In genomic region chr4:10104991-10105276, GRCh38 we compare ENCODE assay signal across 1 cellular context.
TF ChIP-seq lines count a peak whose summit lies in the region.

No MANE protein-coding gene starts in this region.

TF ChIP-seq in H1, 55 proteins besides CTCF, POLR2A, EP300 and RAD21 (continued from another document):
- TF ChIP-seq, protein P1, sequence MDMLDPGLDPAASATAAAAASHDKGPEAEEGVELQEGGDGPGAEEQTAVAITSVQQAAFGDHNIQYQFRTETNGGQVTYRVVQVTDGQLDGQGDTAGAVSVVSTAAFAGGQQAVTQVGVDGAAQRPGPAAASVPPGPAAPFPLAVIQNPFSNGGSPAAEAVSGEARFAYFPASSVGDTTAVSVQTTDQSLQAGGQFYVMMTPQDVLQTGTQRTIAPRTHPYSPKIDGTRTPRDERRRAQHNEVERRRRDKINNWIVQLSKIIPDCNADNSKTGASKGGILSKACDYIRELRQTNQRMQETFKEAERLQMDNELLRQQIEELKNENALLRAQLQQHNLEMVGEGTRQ (IDR thresholded peaks at IDR 0.05; ENCODE audit: low read length) = no peak
- no peak for TF ChIP-seq ZNF274 (IDR thresholded peaks at IDR 0.05; ENCODE audit: borderline replicate concordance, extremely low read depth, low read length)
- no peak for TF ChIP-seq SIN3A (conservative IDR thresholded peaks at IDR 0.05 in 1 of 2, IDR thresholded peaks at IDR 0.05 in 1 of 2; ENCODE audit: low read depth in 1 of 2, low read length in 2 of 2)
- TF ChIP-seq CHD2 (IDR thresholded peaks at IDR 0.05; ENCODE audit: low read length) = no peak
- TF ChIP-seq TAF1 (IDR thresholded peaks at IDR 0.05; ENCODE audit: low read depth, low read length) = no peak
- TF ChIP-seq SUZ12 (IDR thresholded peaks at IDR 0.05; ENCODE audit: low read length) = no peak
- no peak for TF ChIP-seq POLR2AphosphoS5 (IDR thresholded peaks at IDR 0.05; ENCODE audit: low read depth, low read length)
- no peak for TF ChIP-seq HDAC6 (IDR thresholded peaks at IDR 0.05; ENCODE audit: low read depth, low read length)
- no peak for TF ChIP-seq KDM5A (IDR thresholded peaks at IDR 0.05; ENCODE audit: low read length)
- TF ChIP-seq POU5F1 (IDR thresholded peaks at IDR 0.05; ENCODE audit: low read depth, low read length) = no peak
